ENCODE assay signal across 15 cellular contexts in the genomic region with DNA sequence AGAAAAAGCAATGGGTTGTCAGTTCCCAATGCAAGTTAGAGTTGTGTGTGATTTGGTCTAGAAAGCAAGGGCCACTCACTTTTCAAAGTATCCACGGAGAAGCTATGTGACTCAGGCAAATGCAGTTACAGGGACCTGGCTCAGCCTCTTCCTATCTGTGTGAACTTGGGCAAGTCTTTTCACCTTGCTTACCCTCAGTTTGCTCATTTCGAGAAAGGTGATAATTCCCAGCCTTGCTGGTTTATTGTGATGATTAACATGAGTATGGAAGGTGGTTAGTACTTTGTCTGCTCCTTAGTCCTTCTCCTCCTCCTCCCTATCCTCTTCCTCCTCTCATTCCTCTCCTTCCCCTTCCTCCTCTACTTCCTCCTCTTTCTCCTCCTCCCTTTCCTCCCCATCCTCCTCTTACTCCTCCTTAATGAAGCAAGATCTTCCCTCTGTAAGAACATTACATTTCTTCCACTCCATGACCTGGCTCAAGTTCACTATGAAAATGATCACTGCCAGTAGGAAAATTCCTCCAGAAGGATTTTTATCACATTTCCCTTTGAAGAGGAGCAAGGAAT.
A peak's percentile ranks its signal among the peaks of the same experiment; 100 is the strongest.
DNase-seq lines count a peak whose midpoint lies in the region; ATAC-seq, FAIRE-seq and TF ChIP-seq lines count a peak whose summit lies in the region.
"Had no signal": no experiment of that assay in that cellular context is flagged by ENCODE, and none has a peak within 500 bp of the region (broad histone marks: within the 10 kb centered on the region; RNA-seq: fewer than 3 reads in every experiment).

No MANE protein-coding gene starts in this region.

- H4K20me1 ChIP-seq in GM12878 (ENCODE audit: control insufficient read depth, insufficient read depth) (no peaks in the 10 kb centered on the region), MM.1S (ENCODE audit: insufficient read depth, low read length) (no peaks in the 10 kb centered on the region)

- H3K4me3 ChIP-seq in GM12878: no peak overlapping the region
- no peak overlapping the region for H3K4me3 ChIP-seq in prostate gland
- H3K4me3 ChIP-seq in MM.1S (ENCODE audit: low read length): no peak overlapping the region
- H3K4me3 ChIP-seq in vagina: no peak overlapping the region

- intact Hi-C loops in GM12878 (cut with micrococcal nuclease; ENCODE audit: unreplicated experiment) (no loop called here), prostate gland (cut with DNase I) (no loop called here), vagina (cut with DNase I) (no loop called here)

- H2AFZ ChIP-seq in GM12878 (ENCODE audit: control insufficient read depth, low read depth, low read length): peak overlapping the region; percentile 27
- H2AFZ ChIP-seq in MM.1S (ENCODE audit: low read length): no peak overlapping the region

- TF ChIP-seq EP300 in GM12878 (IDR thresholded peaks at IDR 0.05; ENCODE audit: borderline replicate concordance in 1 of 2, control insufficient read depth in 1 of 2, low read depth in 2 of 2, low read length in 2 of 2): no peak

- no TSS peak for BruUV-seq in GM12878 (replicated peaks; lab: Mats Ljungman, UMichigan)

- POLR2A ChIA-PET in GM12878 (lab: Charles Lee): no interaction called here

- TF ChIP-seq POLR2A in GM12878 (IDR thresholded peaks at IDR 0.05; ENCODE audit: low read depth, low read length): no peak
- no peak for TF ChIP-seq POLR2A in prostate gland (IDR thresholded peaks at IDR 0.05)
- TF ChIP-seq POLR2A in vagina (IDR thresholded peaks at IDR 0.05): no peak

- SMC1A ChIA-PET in GM12878 (lab: Charles Lee; ENCODE audit: uncharacterized antibody, unreplicated experiment): interaction anchor here (0.6 to 2.5 kb wide), 12 partner anchors 8 to 1031 kb away, joined by 3 to 10 read pairs (median 4); no protein-coding TSS in a partner anchor

- RAD21 ChIA-PET in GM12878 (lab: Charles Lee; ENCODE audit: unreplicated experiment): interaction anchor here (0.9 to 1.7 kb wide), 5 partner anchors 14 to 78 kb away, joined by 3 to 7 read pairs (median 3); no protein-coding TSS in a partner anchor

- H3K9me3 ChIP-seq in GM12878 (replicated peaks; ENCODE audit: control insufficient read depth, insufficient read depth, low read length) (no peaks in the 10 kb centered on the region; the same call in 2 of the 3 replicates), prostate gland (no peaks in the 10 kb centered on the region), MM.1S (replicated peaks; ENCODE audit: insufficient read depth, low read length) (no peaks in the 10 kb centered on the region), vagina (no peaks in the 10 kb centered on the region)

- in situ Hi-C loops in GM12878 (cut with MboI): no loop called here

- TF ChIP-seq RAD21 in GM12878 (IDR thresholded peaks at IDR 0.05; ENCODE audit: insufficient read depth, low read depth, low read length): no peak

- no peaks in the 10 kb centered on the region for H3K9me2 ChIP-seq in MM.1S (replicated peaks; ENCODE audit: insufficient read depth, low read length)

- H3K9ac ChIP-seq in GM12878 (ENCODE audit: control insufficient read depth, insufficient read depth, low read length): no peak overlapping the region
- H3K9ac ChIP-seq in MM.1S (ENCODE audit: low read length): no peak overlapping the region

- TF ChIP-seq CTCF in GM12878 (IDR thresholded peaks at IDR 0.05 in 2 of 3, conservative IDR thresholded peaks at IDR 0.05 in 1 of 3; ENCODE audit: control insufficient read depth in 2 of 3, extremely low read depth in 1 of 3, insufficient read depth in 1 of 3, low read depth in 3 of 3, low read length in 3 of 3) (no peak), prostate gland (IDR thresholded peaks at IDR 0.05) (no peak), MM.1S (IDR thresholded peaks at IDR 0.05; ENCODE audit: low read length) (no peak), vagina (IDR thresholded peaks at IDR 0.05) (no peak)

- CTCF ChIA-PET in GM12878 (lab: Yijun Ruan, JAX): interaction anchor here (0.7 to 1.2 kb wide), 2 partner anchors 49 to 330 kb away, joined by 3 read pairs; no protein-coding TSS in a partner anchor

- H3K4me1 ChIP-seq in GM12878 (ENCODE audit: control insufficient read depth, insufficient read depth, low read length) (no peaks in the 10 kb centered on the region), prostate gland (replicated peaks) (no peaks in the 10 kb centered on the region), MM.1S (ENCODE audit: low read length) (no peaks in the 10 kb centered on the region), vagina (no peaks in the 10 kb centered on the region)

- peak; percentile 56 for FAIRE-seq in GM18507 (lab: Jason Lieb, UNC)
- FAIRE-seq in GM12878 (lab: Jason Lieb, UNC): no peak
- FAIRE-seq: A204.1 had no signal

- H3K79me2 ChIP-seq in GM12878 (ENCODE audit: control insufficient read depth, insufficient read depth, low read length): no peaks in the 10 kb centered on the region
- no peaks in the 10 kb centered on the region for H3K79me2 ChIP-seq in MM.1S (ENCODE audit: low read length)

- H3K27me3 ChIP-seq in GM12878 (replicated peaks in 1 of 2; ENCODE audit: control insufficient read depth in 2 of 2, insufficient read depth in 2 of 2, low read length in 1 of 2): no peaks in the 10 kb centered on the region
- H3K27me3 ChIP-seq in layer of hippocampus (ENCODE audit: control insufficient read depth, insufficient read depth, low read length): no peaks in the 10 kb centered on the region
- no peaks in the 10 kb centered on the region for H3K27me3 ChIP-seq in prostate gland (replicated peaks; ENCODE audit: insufficient read depth)
- H3K27me3 ChIP-seq in MM.1S (replicated peaks; ENCODE audit: insufficient read depth, low read length): no peaks in the 10 kb centered on the region
- no peaks in the 10 kb centered on the region for H3K27me3 ChIP-seq in vagina

- H3F3A ChIP-seq in MM.1S (ENCODE audit: insufficient read depth, low read length): no peaks in the 10 kb centered on the region

- DNase-seq in GM18507 (ENCODE audit: extremely low spot score, insufficient read length, low read depth) (no peak), GM12878 (ENCODE audit: low read depth, low spot score) (peak; percentile 39), prostate gland (ENCODE audit: low spot score) (no peak), MM.1S (no peak), vagina (ENCODE audit: extremely low spot score in 2 of 2) (no peak), superior temporal gyrus (ENCODE audit: extremely low spot score) (no peak)
- DNase-seq: C1 segment of cervical spinal cord; Calu3; CD4-positive, alpha-beta T cell; DMS 273 treated with DMSO at 0.1 percent for 48 hours; DMS79; HCEC 1CT; HFFc6 had no signal

- WGBS in GM12878 (ENCODE audit: insufficient coverage, insufficient replicate concordance, low lambda C conversion rate, missing lambda C conversion rate): 0% methylated on average over 2 of the region's 2 CpGs
- 88% methylated on average over 2 of the region's 2 CpGs for WGBS in prostate gland

- H3K27ac ChIP-seq in GM12878 (ENCODE audit: control insufficient read depth, insufficient read depth) (no peak overlapping the region), layer of hippocampus (ENCODE audit: low read depth, low read length) (peak overlapping the region; percentile 5), prostate gland (no peak overlapping the region), MM.1S (ENCODE audit: low read length) (no peak overlapping the region), vagina (no peak overlapping the region)

- H3K36me3 ChIP-seq in GM12878 (ENCODE audit: control insufficient read depth in 2 of 2, insufficient read depth in 2 of 2, low read length in 1 of 2): no peaks in the 10 kb centered on the region
- no peaks in the 10 kb centered on the region for H3K36me3 ChIP-seq in prostate gland
- H3K36me3 ChIP-seq in MM.1S (replicated peaks; ENCODE audit: insufficient read depth, low read length): no peaks in the 10 kb centered on the region
- no peaks in the 10 kb centered on the region for H3K36me3 ChIP-seq in vagina

- peak; percentile 79 for ATAC-seq in GM12878

- H3K4me2 ChIP-seq in GM12878 (ENCODE audit: control insufficient read depth, insufficient read depth) (no peak overlapping the region), MM.1S (ENCODE audit: low read depth, low read length) (no peak overlapping the region)

TF ChIP-seq in GM12878, 131 proteins besides CTCF, POLR2A, EP300 and RAD21 (continues in another document):
- TF ChIP-seq JUNB (IDR thresholded peaks at IDR 0.05) (peak; percentile 27; the same call in 1 of the 2 replicates), TCF12 (IDR thresholded peaks at IDR 0.05; ENCODE audit: low read depth, low read length) (no peak), CREB1 (IDR thresholded peaks at IDR 0.05; ENCODE audit: low read depth) (no peak), MYC (IDR thresholded peaks at IDR 0.05; ENCODE audit: insufficient read depth, insufficient read length, insufficient replicate concordance, low read length, severe bottlenecking) (no peak), SMAD1 (IDR thresholded peaks at IDR 0.05; ENCODE audit: low read depth, partially characterized antibody) (peak; percentile 39), ATF7 (IDR thresholded peaks at IDR 0.05; ENCODE audit: low read depth) (no peak), SP1 (IDR thresholded peaks at IDR 0.05; ENCODE audit: low read depth, low read length) (no peak), NBN (IDR thresholded peaks at IDR 0.05) (0 out of 2 replicates have a peak, but pooled peaks have one; percentile 51), HDGF (IDR thresholded peaks at IDR 0.05) (peak; percentile 88; the same call in 1 of the 2 replicates), EED (IDR thresholded peaks at IDR 0.05; ENCODE audit: low read depth) (peak; percentile 78), EGR1 (IDR thresholded peaks at IDR 0.05; ENCODE audit: borderline replicate concordance in 1 of 2, low read depth in 2 of 2, low read length in 2 of 2) (no peak), RUNX3 (IDR thresholded peaks at IDR 0.05; ENCODE audit: low read length) (peak; percentile 29; the same call in 1 of the 2 replicates)
- TF ChIP-seq, protein P1, sequence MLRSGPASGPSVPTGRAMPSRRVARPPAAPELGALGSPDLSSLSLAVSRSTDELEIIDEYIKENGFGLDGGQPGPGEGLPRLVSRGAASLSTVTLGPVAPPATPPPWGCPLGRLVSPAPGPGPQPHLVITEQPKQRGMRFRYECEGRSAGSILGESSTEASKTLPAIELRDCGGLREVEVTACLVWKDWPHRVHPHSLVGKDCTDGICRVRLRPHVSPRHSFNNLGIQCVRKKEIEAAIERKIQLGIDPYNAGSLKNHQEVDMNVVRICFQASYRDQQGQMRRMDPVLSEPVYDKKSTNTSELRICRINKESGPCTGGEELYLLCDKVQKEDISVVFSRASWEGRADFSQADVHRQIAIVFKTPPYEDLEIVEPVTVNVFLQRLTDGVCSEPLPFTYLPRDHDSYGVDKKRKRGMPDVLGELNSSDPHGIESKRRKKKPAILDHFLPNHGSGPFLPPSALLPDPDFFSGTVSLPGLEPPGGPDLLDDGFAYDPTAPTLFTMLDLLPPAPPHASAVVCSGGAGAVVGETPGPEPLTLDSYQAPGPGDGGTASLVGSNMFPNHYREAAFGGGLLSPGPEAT (IDR thresholded peaks at IDR 0.05; ENCODE audit: low read depth): 0 out of 2 replicates have a peak, but pooled peaks have one; percentile 21
